ENCODE assay signal across 8 cellular contexts in genomic region chr2:71544919-71545571, GRCh38.
DNase-seq lines count a peak whose midpoint lies in the region; FAIRE-seq and TF ChIP-seq lines count a peak whose summit lies in the region.

No MANE protein-coding gene starts in this region.

- H3K23me2 ChIP-seq in H9 (ENCODE audit: insufficient read length, low read depth, low read length, poor library complexity, severe bottlenecking) = no peaks in the 10 kb centered on the region

- H3K4me1 ChIP-seq in keratinocyte (ENCODE audit: control insufficient read depth, extremely low read depth, insufficient read depth, low read length) = peaks cover 9% of the 10 kb centered on the region
- peaks cover 0 to 14% (median 0%) of the 10 kb centered on the region in 4 donors for H3K4me1 ChIP-seq in tibial nerve
- H3K4me1 ChIP-seq in H9 (ENCODE audit: insufficient read depth, low read length) = 0 out of 2 replicates have a peak, but pooled peaks cover 2% of the 10 kb centered on the region

- H3K14ac ChIP-seq in H9 (ENCODE audit: insufficient read depth, low read length) = no peak overlapping the region

- WGBS in tibial nerve, 2 donors = 58 to 59% methylated on average over 9 of the region's 9 CpGs
- WGBS in H9 (ENCODE audit: extremely low coverage, insufficient read length, low lambda C conversion rate) = no CpG with 5 or more reads among the region's 9 CpGs

- no peak overlapping the region for H4K91ac ChIP-seq in H9 (ENCODE audit: insufficient read length, low read depth, low read length)

- H3K27ac ChIP-seq in keratinocyte (ENCODE audit: control insufficient read depth, insufficient read depth, low read length) (no peak overlapping the region), tibial nerve (no peak overlapping the region), H9 (ENCODE audit: insufficient read length, low read depth, low read length) (no peak overlapping the region)

- H3K9ac ChIP-seq in keratinocyte (ENCODE audit: control insufficient read depth, extremely low read depth, insufficient read depth, low read length) (no peak overlapping the region), H9 (ENCODE audit: extremely low read depth, insufficient read length, low read length) (no peak overlapping the region)

- no peak overlapping the region for H2BK5ac ChIP-seq in H9 (ENCODE audit: insufficient read length, low read length)

- intact Hi-C loops in activated T-helper 1 cell treated with anti-CD3 and anti-CD28 coated beads, Interleukin-12 subunit alpha, Interleukin-12 subunit beta, Interleukin-2, Interleukin-4 antibody, amounts not matched to agents 30 ng/mL and 10 ng/mL and 1 ng/mL, durations not matched to agents 14 hours and 24 hours and 36 hours (cut with micrococcal nuclease) = loop anchor here (2.0 to 5.0 kb wide), 2 partner anchors 1034 to 1202 kb away; no protein-coding TSS in a partner anchor

- peaks cover 10% of the 10 kb centered on the region for H3K4me1 Mint-ChIP-seq in activated T-cell treated with anti-CD3 and anti-CD28 coated beads, Interleukin-2, amount 50 U/mL, for 24 hours (ENCODE audit: low read depth)
- H3K4me1 Mint-ChIP-seq in activated T-helper 1 cell treated with anti-CD3 and anti-CD28 coated beads, Interleukin-12 subunit alpha, Interleukin-12 subunit beta, Interleukin-2, Interleukin-4 antibody, amounts not matched to agents 30 ng/mL and 10 ng/mL and 1 ng/mL, durations not matched to agents 14 hours and 24 hours and 36 hours (ENCODE audit: low read depth) = peaks cover 4% of the 10 kb centered on the region
- peaks cover 2 to 4% of the 10 kb centered on the region in 2 experiments; a peak in 2 of 4 replicates for H3K4me1 Mint-ChIP-seq in H9

- no peak overlapping the region for H3T11ph ChIP-seq in H9 (ENCODE audit: low read length)

- no peak overlapping the region for H3K18ac ChIP-seq in H9 (ENCODE audit: insufficient read length, low read depth, low read length)

- no peak overlapping the region for H2AK5ac ChIP-seq in H9 (ENCODE audit: insufficient read length, low read length)

- no peak overlapping the region for H3K27ac Mint-ChIP-seq in activated T-cell treated with anti-CD3 and anti-CD28 coated beads, Interleukin-2, amount 50 U/mL, for 24 hours
- H3K27ac Mint-ChIP-seq in activated T-helper 1 cell treated with anti-CD3 and anti-CD28 coated beads, Interleukin-12 subunit alpha, Interleukin-12 subunit beta, Interleukin-2, Interleukin-4 antibody, amounts not matched to agents 30 ng/mL and 10 ng/mL and 1 ng/mL, durations not matched to agents 14 hours and 24 hours and 36 hours = no peak overlapping the region
- H3K27ac Mint-ChIP-seq in H9 = no peak overlapping the region

- H2BK120ac ChIP-seq in H9 (ENCODE audit: low read depth, low read length, poor library complexity, severe bottlenecking) = no peak overlapping the region

- FAIRE-seq in keratinocyte (lab: Jason Lieb, UNC) = no peak

- TF ChIP-seq EP300 in tibial nerve (IDR thresholded peaks at IDR 0.05) = peak; percentile 36 to 62

- TF ChIP-seq CTCF in keratinocyte (optimal IDR thresholded peaks at IDR 0.05 in 1 of 3, IDR thresholded peaks at IDR 0.05 in 1 of 3, conservative IDR thresholded peaks at IDR 0.05 in 1 of 3; ENCODE audit: extremely low read depth in 1 of 3, insufficient read depth in 2 of 3, low read length in 3 of 3) (no peak), tibial nerve (IDR thresholded peaks at IDR 0.05) (no peak), H9 (conservative IDR thresholded peaks at IDR 0.05) (no peak)

- H3K9me3 ChIP-seq in keratinocyte (ENCODE audit: control insufficient read depth, low read depth, low read length) = no peaks in the 10 kb centered on the region
- H3K9me3 ChIP-seq in tibial nerve = peaks cover 0 to 3% (median 0%) of the 10 kb centered on the region in 4 donors
- no peaks in the 10 kb centered on the region for H3K9me3 ChIP-seq in H9 (ENCODE audit: control insufficient read depth, low read depth, low read length)

- H3K27me3 Mint-ChIP-seq in activated T-cell treated with anti-CD3 and anti-CD28 coated beads, Interleukin-2, amount 50 U/mL, for 24 hours = peaks cover 30% of the 10 kb centered on the region
- peaks cover 15% of the 10 kb centered on the region for H3K27me3 Mint-ChIP-seq in activated T-helper 1 cell treated with anti-CD3 and anti-CD28 coated beads, Interleukin-12 subunit alpha, Interleukin-12 subunit beta, Interleukin-2, Interleukin-4 antibody, amounts not matched to agents 30 ng/mL and 10 ng/mL and 1 ng/mL, durations not matched to agents 14 hours and 24 hours and 36 hours (ENCODE audit: insufficient read depth)
- H3K27me3 Mint-ChIP-seq in H9 (ENCODE audit: low read depth) = peaks cover 16% of the 10 kb centered on the region

- H3K4ac ChIP-seq in H9 (ENCODE audit: low read depth, low read length) = no peak overlapping the region

- no peaks in the 10 kb centered on the region for H3K79me1 ChIP-seq in H9 (ENCODE audit: insufficient read depth, low read depth, low read length, poor library complexity, severe bottlenecking)

- H3K27me3 ChIP-seq in keratinocyte (ENCODE audit: control insufficient read depth, extremely low read depth, insufficient read depth, low read length) (peaks cover 3% of the 10 kb centered on the region), tibial nerve (peaks cover 0 to 16% of the 10 kb centered on the region in 2 donors), H9 (ENCODE audit: insufficient read depth, low read length) (no peaks in the 10 kb centered on the region)

- no peak overlapping the region for H2BK12ac ChIP-seq in H9 (ENCODE audit: insufficient read length, low read depth, low read length)

- peak overlapping the region; percentile 40 for H3K4me3 Mint-ChIP-seq in activated T-cell treated with anti-CD3 and anti-CD28 coated beads, Interleukin-2, amount 50 U/mL, for 24 hours
- H3K4me3 Mint-ChIP-seq in activated T-helper 1 cell treated with anti-CD3 and anti-CD28 coated beads, Interleukin-12 subunit alpha, Interleukin-12 subunit beta, Interleukin-2, Interleukin-4 antibody, amounts not matched to agents 30 ng/mL and 10 ng/mL and 1 ng/mL, durations not matched to agents 14 hours and 24 hours and 36 hours = peak overlapping the region; percentile 24
- H3K4me3 Mint-ChIP-seq in H9 = no peak overlapping the region

- H3K36me3 ChIP-seq in keratinocyte (ENCODE audit: control insufficient read depth in 2 of 2, extremely low read depth in 1 of 2, insufficient read depth in 2 of 2, low read length in 2 of 2) (no peaks in the 10 kb centered on the region), tibial nerve (no peaks in the 10 kb centered on the region)

- no peak overlapping the region for H2BK20ac ChIP-seq in H9 (ENCODE audit: low read depth, low read length, poor library complexity, severe bottlenecking)

- H3K9me3 Mint-ChIP-seq in activated T-cell treated with anti-CD3 and anti-CD28 coated beads, Interleukin-2, amount 50 U/mL, for 24 hours = no peaks in the 10 kb centered on the region
- no peaks in the 10 kb centered on the region for H3K9me3 Mint-ChIP-seq in activated T-helper 1 cell treated with anti-CD3 and anti-CD28 coated beads, Interleukin-12 subunit alpha, Interleukin-12 subunit beta, Interleukin-2, Interleukin-4 antibody, amounts not matched to agents 30 ng/mL and 10 ng/mL and 1 ng/mL, durations not matched to agents 14 hours and 24 hours and 36 hours
- peaks cover 15 to 20% of the 10 kb centered on the region in 2 experiments for H3K9me3 Mint-ChIP-seq in H9

- TF ChIP-seq POLR2A in tibial nerve (IDR thresholded peaks at IDR 0.05) = no peak

- H3K9me1 ChIP-seq in keratinocyte (ENCODE audit: control insufficient read depth, extremely low read depth, insufficient read depth, low read length) = no peaks in the 10 kb centered on the region

- no peaks in the 10 kb centered on the region for H4K20me1 ChIP-seq in keratinocyte (ENCODE audit: control insufficient read depth, extremely low read depth, insufficient read depth, low read length)
- H4K20me1 ChIP-seq in H9 (ENCODE audit: control insufficient read depth, insufficient read depth, insufficient read length) = no peaks in the 10 kb centered on the region

- H3K79me2 ChIP-seq in keratinocyte (ENCODE audit: control insufficient read depth, insufficient read depth, low read length) (no peaks in the 10 kb centered on the region), H9 (ENCODE audit: insufficient read depth, low read length) (no peaks in the 10 kb centered on the region)

- H3K23ac ChIP-seq in H9 (ENCODE audit: insufficient read length, low read depth, low read length) = no peak overlapping the region

- dilution Hi-C loops in keratinocyte (cut with MboI; ENCODE audit: extremely low pct_ligation_motif_present, low sequenced_read_pairs) = no loop called here

- H4K5ac ChIP-seq in H9 (ENCODE audit: insufficient read length, low read depth, low read length) = no peak overlapping the region

- H2AFZ ChIP-seq in keratinocyte (ENCODE audit: control insufficient read depth, low read length) = peak overlapping the region; percentile 46
- no peak overlapping the region for H2AFZ ChIP-seq in H9 (ENCODE audit: low read length)

- H3K4me3 ChIP-seq in keratinocyte (ENCODE audit: control insufficient read depth in 2 of 3, extremely low read depth in 1 of 3, insufficient read depth in 2 of 3, low read depth in 1 of 3, low read length in 3 of 3) (peak overlapping the region in 1 of 3 experiments; percentile 29), tibial nerve (peak overlapping the region in 1 of 4 donors; percentile 13)

- DNase-seq in activated T-cell treated with anti-CD3 and anti-CD28 coated beads, Interleukin-2, amount 50 U/mL, for 24 hours = no peak
- no peak for DNase-seq in activated T-cell treated with anti-CD3 and anti-CD28 coated beads for 4 hours
- no peak for DNase-seq in activated T-helper 1 cell treated with anti-CD3 and anti-CD28 coated beads, Interleukin-12 subunit alpha, Interleukin-12 subunit beta, Interleukin-2, Interleukin-4 antibody, amounts not matched to agents 30 ng/mL and 10 ng/mL and 1 ng/mL, durations not matched to agents 14 hours and 24 hours and 36 hours (ENCODE audit: low spot score)
- no peak for DNase-seq in keratinocyte (ENCODE audit: low read depth, low spot score)
- peak in 1 of 2 donors; percentile 14 for DNase-seq in tibial nerve (ENCODE audit: low spot score in 2 of 2)
- DNase-seq in stimulated activated CD4-positive, alpha-beta T cell treated with anti-CD3 and anti-CD28 coated beads, Interleukin-15, amount 100 ng/mL, for 24 hours = no peak
- no peak for DNase-seq in NCI-H1930 (lab: John Stamatoyannopoulos, UW)
- DNase-seq in H9 = no peak

- H3K56ac ChIP-seq in H9 (ENCODE audit: insufficient read length, low read depth, low read length) = no peak overlapping the region

- H4K8ac ChIP-seq in H9 (replicated peaks; ENCODE audit: insufficient read length, low read depth, low read length) = no peak overlapping the region

- no peaks in the 10 kb centered on the region for H3K36me3 Mint-ChIP-seq in activated T-cell treated with anti-CD3 and anti-CD28 coated beads, Interleukin-2, amount 50 U/mL, for 24 hours (ENCODE audit: low read depth)
- H3K36me3 Mint-ChIP-seq in activated T-helper 1 cell treated with anti-CD3 and anti-CD28 coated beads, Interleukin-12 subunit alpha, Interleukin-12 subunit beta, Interleukin-2, Interleukin-4 antibody, amounts not matched to agents 30 ng/mL and 10 ng/mL and 1 ng/mL, durations not matched to agents 14 hours and 24 hours and 36 hours (ENCODE audit: low read depth) = no peaks in the 10 kb centered on the region
- peaks cover 6 to 11% (median 7%) of the 10 kb centered on the region in 3 experiments for H3K36me3 Mint-ChIP-seq in H9 (ENCODE audit: insufficient read depth in 1 of 3, low read depth in 3 of 3)

- no peak overlapping the region for H2BK15ac ChIP-seq in H9 (ENCODE audit: low read depth, low read length)

- H3K4me2 ChIP-seq in keratinocyte (ENCODE audit: control insufficient read depth, extremely low read depth, insufficient read depth, low read depth, low read length) (peak overlapping the region; percentile 61), H9 (ENCODE audit: insufficient read depth, insufficient read length, low read length) (no peak overlapping the region)

Comparison
In these comparisons a context has a peak if more than half of its experiments do, and no peak if none do; other contexts are left out.
1. H3K4me3 Mint-ChIP-seq: peak in activated T-cell treated with anti-CD3 and anti-CD28 coated beads, Interleukin-2, amount 50 U/mL, for 24 hours (single experiment) and activated T-helper 1 cell treated with anti-CD3 and anti-CD28 coated beads, Interleukin-12 subunit alpha, Interleukin-12 subunit beta, Interleukin-2, Interleukin-4 antibody, amounts not matched to agents 30 ng/mL and 10 ng/mL and 1 ng/mL, durations not matched to agents 14 hours and 24 hours and 36 hours (single experiment); none in H9 (0 of 2).